ENCODE assay signal across 8 cellular contexts in genomic region chr6:90397929-90398674, GRCh38.
DNase-seq lines count a peak whose midpoint lies in the region; ATAC-seq lines count a peak whose summit lies in the region.

No MANE protein-coding gene starts in this region.

- no peaks in the 10 kb centered on the region; the same call in 1 of the 2 replicates for H3K27me3 ChIP-seq in H7 (ENCODE audit: control insufficient read depth, insufficient read depth, low read length)

- ATAC-seq in GM18868 (IDR thresholded peaks at IDR 0.05; ENCODE audit: unreplicated experiment), result peak; percentile 86
- ATAC-seq in GM18519 (IDR thresholded peaks at IDR 0.05; ENCODE audit: low FRiP score, unreplicated experiment), result no peak
- ATAC-seq in HG02870 (IDR thresholded peaks at IDR 0.05; ENCODE audit: unreplicated experiment), result no peak

- H3K36me3 ChIP-seq in H7 (replicated peaks; ENCODE audit: control insufficient read depth, insufficient read depth, low read length), result no peaks in the 10 kb centered on the region

- DNase-seq in RPMI7951 (ENCODE audit: low read depth) (peak; percentile 70), renal cortical epithelial cell (ENCODE audit: low read depth) (peak; percentile 54), NCI-H526 treated with DMSO at 0.1 percent for 48 hours (lab: John Stamatoyannopoulos, UW) (no peak), H7 (no peak)
- peak; percentile 88 for DNase-seq in activated naive CD4-positive, alpha-beta T cell treated with Interleukin-2 at 50 U/mL for 16 hours

- H3K4me3 ChIP-seq in H7 (ENCODE audit: insufficient read depth, low read depth, low read length), result no peak overlapping the region

Comparison
In these comparisons a context has a peak if more than half of its experiments do, and no peak if none do; other contexts are left out.
1. DNase-seq: peak in RPMI7951 (single experiment), activated naive CD4-positive, alpha-beta T cell treated with Interleukin-2 at 50 U/mL for 16 hours (single experiment) and renal cortical epithelial cell (single experiment); none in NCI-H526 treated with DMSO at 0.1 percent for 48 hours (single experiment) and H7 (single experiment).